ENCODE assay signal across 11 cellular contexts in the genomic region with DNA sequence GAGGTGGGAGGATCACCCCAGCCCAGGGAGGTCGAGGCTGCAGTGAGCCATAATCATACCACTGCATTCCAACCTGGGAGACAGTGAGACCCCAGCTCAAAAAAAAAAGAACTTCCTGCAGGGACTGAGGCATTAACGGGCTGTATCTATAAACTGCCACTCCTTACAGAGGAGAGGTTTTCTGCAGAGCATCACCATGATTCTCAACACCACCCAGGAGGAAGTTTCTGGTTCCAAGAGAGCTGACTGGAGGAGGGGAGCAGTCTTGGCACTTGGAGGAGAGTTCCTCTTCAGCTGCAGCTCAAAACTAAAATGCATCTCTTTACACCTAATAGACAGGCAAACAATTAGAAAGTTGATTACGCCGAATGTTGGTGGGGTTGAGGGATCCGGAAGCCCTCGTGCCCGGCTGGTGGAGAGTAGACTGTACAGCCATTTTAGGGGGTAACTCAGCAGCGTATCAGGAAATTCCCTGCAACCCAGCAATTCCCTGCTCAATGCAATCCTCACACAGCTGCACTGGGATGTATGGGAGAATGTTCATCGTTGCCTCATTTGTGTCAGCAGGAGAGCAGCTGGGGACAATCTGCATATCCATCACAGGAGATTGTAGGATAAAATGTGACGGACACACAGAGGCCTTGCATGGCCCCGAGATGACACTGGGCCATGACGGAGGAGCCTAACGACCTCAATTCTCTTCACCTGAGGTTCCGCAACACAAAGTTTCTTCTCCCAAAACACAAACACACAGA. TPM values are rescaled to one million over a fixed set of nuclear protein-coding genes. Genes with fewer than 3 reads are reported as not detected.
DNase-seq lines count a peak whose midpoint lies in the region; ATAC-seq and TF ChIP-seq lines count a peak whose summit lies in the region.
"Had no signal": no experiment of that assay in that cellular context is flagged by ENCODE, and none has a peak within 500 bp of the region (broad histone marks: within the 10 kb centered on the region; RNA-seq: fewer than 3 reads in every experiment).

No MANE protein-coding gene starts in this region.

- H4K5ac ChIP-seq in IMR-90 (ENCODE audit: low read depth, low read length), result peak overlapping the region; percentile 13; the same call in 1 of the 2 replicates

- H3K79me1 ChIP-seq in IMR-90 (ENCODE audit: low read depth in 1 of 2, low read length in 2 of 2), result peaks cover 0 to 78% of the 10 kb centered on the region in 2 experiments; a peak in 2 of 4 replicates

- H4K8ac ChIP-seq in IMR-90 (ENCODE audit: low read depth in 2 of 2, low read length in 2 of 2), result peak overlapping the region; percentile 1 to 61; a peak in 2 of 4 replicates

- no peak for TF ChIP-seq RAD21 in IMR-90 (IDR thresholded peaks at IDR 0.05; ENCODE audit: low read length)

- H4K91ac ChIP-seq in IMR-90 (ENCODE audit: insufficient read depth, low read depth, low read length), result peak overlapping the region; percentile 35

- in situ Hi-C loops in IMR-90 (cut with MboI; ENCODE audit: low sequenced_read_pairs) (no loop called here), mammary epithelial cell (cut with MboI; ENCODE audit: low sequenced_read_pairs in 2 of 2) (loop anchor here in 1 of 2 donors (10.0 kb wide), 1 partner anchor 152 kb away; no protein-coding TSS in a partner anchor)

- H3K27ac ChIP-seq in AG04450 (ENCODE audit: low read depth, low read length) (peak overlapping the region; percentile 90), IMR-90 (ENCODE audit: insufficient read depth, low read length) (peak overlapping the region; percentile 54), mammary epithelial cell (ENCODE audit: insufficient read depth, low read depth, low read length) (peak overlapping the region; percentile 46)
- H3K27ac ChIP-seq: foreskin keratinocyte had no signal

- dilution Hi-C loops in IMR-90 (cut with HindIII; ENCODE audit: low sequenced_read_pairs, unreplicated experiment) (no loop called here), mammary epithelial cell (cut with HindIII; ENCODE audit: low sequenced_read_pairs) (no loop called here)

- WGBS in IMR-90 (ENCODE audit: extremely low coverage in 2 of 2, insufficient read length in 1 of 2), 2 experiments, result 80% methylated on average over 1 of the region's 14 CpGs; no CpG with 5 or more reads in 1 of the 2 experiments
- 43% methylated on average over 13 of the region's 14 CpGs for WGBS in mammary epithelial cell (ENCODE audit: low coverage, missing lambda C conversion rate)

- H3K27me3 Mint-ChIP-seq in nephron progenitor cell (ENCODE audit: low read depth, poor library complexity), result peaks cover 6% of the 10 kb centered on the region
- no peaks in the 10 kb centered on the region for H3K27me3 Mint-ChIP-seq in activated CD8-positive, alpha-beta memory T cell treated with anti-CD3 and anti-CD28 coated beads, Interleukin-2, amount 10 ng/mL, durations not matched to agents 7 days and 5 days
- H3K27me3 Mint-ChIP-seq: activated CD8-positive, alpha-beta T cell treated with anti-CD3 and anti-CD28 coated beads for 36 hours had no signal

- H3K4ac ChIP-seq in IMR-90 (ENCODE audit: low read depth, low read length), result peak overlapping the region; percentile 75

- no peak for TF ChIP-seq POLR2A in IMR-90 (IDR thresholded peaks at IDR 0.05; ENCODE audit: low read depth, low read length)

- peak overlapping the region; percentile 72; the same call in 1 of the 2 replicates for H2AK5ac ChIP-seq in IMR-90 (ENCODE audit: low read depth, low read length)

- no peak overlapping the region for H3K4me3 Mint-ChIP-seq in nephron progenitor cell
- H3K4me3 Mint-ChIP-seq in activated CD8-positive, alpha-beta memory T cell treated with anti-CD3 and anti-CD28 coated beads, Interleukin-2, amount 10 ng/mL, durations not matched to agents 7 days and 5 days, result no peak overlapping the region
- H3K4me3 Mint-ChIP-seq: activated CD8-positive, alpha-beta T cell treated with anti-CD3 and anti-CD28 coated beads for 36 hours had no signal

- H3K4me1 ChIP-seq in IMR-90 (ENCODE audit: control insufficient read depth, insufficient read depth, low read length) (peaks cover 75% of the 10 kb centered on the region), mammary epithelial cell (ENCODE audit: insufficient read depth, low read length) (peaks cover 100% of the 10 kb centered on the region)

- H3K36me3 ChIP-seq in IMR-90 (ENCODE audit: control insufficient read depth, insufficient read depth, low read length), result peaks cover 27% of the 10 kb centered on the region
- H3K36me3 ChIP-seq in mammary epithelial cell (ENCODE audit: insufficient read depth, low read length), result no peaks in the 10 kb centered on the region

- no peaks in the 10 kb centered on the region for H3K36me3 Mint-ChIP-seq in nephron progenitor cell (ENCODE audit: low read depth)
- H3K36me3 Mint-ChIP-seq in activated CD8-positive, alpha-beta memory T cell treated with anti-CD3 and anti-CD28 coated beads, Interleukin-2, amount 10 ng/mL, durations not matched to agents 7 days and 5 days, result no peaks in the 10 kb centered on the region

- peaks cover 100% of the 10 kb centered on the region for H3K79me2 ChIP-seq in mammary epithelial cell (ENCODE audit: insufficient read depth, low read length)

- no peak for ATAC-seq in IMR-90 (ENCODE audit: low read depth)
- no peak for ATAC-seq in HG03439 (IDR thresholded peaks at IDR 0.05; ENCODE audit: unreplicated experiment)
- ATAC-seq in activated CD8-positive, alpha-beta memory T cell treated with anti-CD3 and anti-CD28 coated beads, Interleukin-2, amount 10 ng/mL, durations not matched to agents 7 days and 5 days, result no peak
- ATAC-seq in GM18517 (IDR thresholded peaks at IDR 0.05; ENCODE audit: unreplicated experiment), result no peak
- ATAC-seq: activated CD8-positive, alpha-beta T cell treated with anti-CD3 and anti-CD28 coated beads for 36 hours had no signal

- intact Hi-C loops in IMR-90 (cut with micrococcal nuclease) (no loop called here), mammary epithelial cell (cut with micrococcal nuclease) (loop anchor here (1.0 to 10.0 kb wide), 3 partner anchors 9 to 798 kb away; no protein-coding TSS in a partner anchor)

- H3K18ac ChIP-seq in IMR-90 (ENCODE audit: low read depth, low read length), result peak overlapping the region; percentile 25

- peak overlapping the region; percentile 33 for H3K9ac ChIP-seq in IMR-90 (ENCODE audit: low read depth, low read length)
- H3K9ac ChIP-seq in mammary epithelial cell (ENCODE audit: insufficient read depth, low read length), result no peak overlapping the region

- TF ChIP-seq CTCF in AG04450 (IDR thresholded peaks at IDR 0.05; ENCODE audit: low read depth, low read length) (no peak), IMR-90 (conservative IDR thresholded peaks at IDR 0.05; ENCODE audit: low read depth, low read length) (no peak), mammary epithelial cell (conservative IDR thresholded peaks at IDR 0.05 in 1 of 2, IDR thresholded peaks at IDR 0.05 in 1 of 2; ENCODE audit: extremely low read depth in 1 of 2, insufficient read depth in 1 of 2, low read depth in 1 of 2, low read length in 2 of 2) (no peak), nephron progenitor cell (IDR thresholded peaks at IDR 0.05) (no peak), GM10248 (IDR thresholded peaks at IDR 0.05; ENCODE audit: control extremely low read depth, extremely low read depth, low read depth, missing control alignments) (no peak)

- no TSS peak for BruUV-seq in IMR-90 (replicated peaks; lab: Mats Ljungman, UMichigan)
- BruUV-seq in mammary epithelial cell (replicated peaks; lab: Mats Ljungman, UMichigan), result no TSS peak

- DNase-seq in AG04450 (ENCODE audit: low read depth, low spot score) (no peak), IMR-90 (peak; percentile 48), mammary epithelial cell (no peak), nephron progenitor cell (no peak), GM10248 (ENCODE audit: extremely low spot score) (no peak)
- DNase-seq in activated CD8-positive, alpha-beta memory T cell treated with anti-CD3 and anti-CD28 coated beads, Interleukin-2, amount 10 ng/mL, durations not matched to agents 7 days and 5 days, result no peak
- DNase-seq: activated CD8-positive, alpha-beta T cell treated with anti-CD3 and anti-CD28 coated beads for 36 hours had no signal

- no peak overlapping the region for H2BK20ac ChIP-seq in IMR-90 (ENCODE audit: low read depth, low read length)

- peaks cover 100% of the 10 kb centered on the region for H4K20me1 ChIP-seq in IMR-90 (ENCODE audit: insufficient read depth, low read length)
- peaks cover 4% of the 10 kb centered on the region for H4K20me1 ChIP-seq in mammary epithelial cell (ENCODE audit: insufficient read depth, low read length)

- H3K27me3 ChIP-seq in AG04450 (ENCODE audit: control insufficient read depth, insufficient read depth, low read length) (no peaks in the 10 kb centered on the region), IMR-90 (ENCODE audit: control insufficient read depth, insufficient read depth, low read length) (no peaks in the 10 kb centered on the region), mammary epithelial cell (ENCODE audit: insufficient read depth, low read length) (no peaks in the 10 kb centered on the region)
- H3K27me3 ChIP-seq: foreskin keratinocyte had no signal

- H3K4me3 ChIP-seq in AG04450 (ENCODE audit: low read depth, low read length) (no peak overlapping the region), IMR-90 (ENCODE audit: insufficient read depth, low read depth, low read length) (no peak overlapping the region), mammary epithelial cell (replicated peaks in 1 of 3; ENCODE audit: insufficient read depth in 1 of 3, low read depth in 2 of 3, low read length in 3 of 3) (no peak overlapping the region)
- H3K4me3 ChIP-seq: lung had no signal

- peak overlapping the region; percentile 91 for H2BK5ac ChIP-seq in IMR-90 (ENCODE audit: low read depth, low read length, poor library complexity, severe bottlenecking)

- H3K9me3 ChIP-seq in AG04450 (ENCODE audit: control insufficient read depth, insufficient read depth, low read length) (no peaks in the 10 kb centered on the region), IMR-90 (ENCODE audit: control insufficient read depth, insufficient read depth, low read length) (no peaks in the 10 kb centered on the region), mammary epithelial cell (replicated peaks; ENCODE audit: insufficient read depth, low read length) (no peaks in the 10 kb centered on the region)

- peak overlapping the region; percentile 52 for H2BK120ac ChIP-seq in IMR-90 (ENCODE audit: low read depth, low read length)

- H2AK9ac ChIP-seq in IMR-90 (replicated peaks; ENCODE audit: low read depth, low read length, poor library complexity), result peak overlapping the region; percentile 21

- H2AFZ ChIP-seq in IMR-90 (replicated peaks; ENCODE audit: low read length, poor library complexity) (no peak overlapping the region), mammary epithelial cell (ENCODE audit: low read depth, low read length) (no peak overlapping the region)

- H3K14ac ChIP-seq in IMR-90 (replicated peaks; ENCODE audit: low read depth, low read length), result peak overlapping the region; percentile 68

- POLR2A ChIA-PET in AG04450 (lab: Yijun Ruan, JAX), result interaction anchor here (0.8 to 2.2 kb wide), 6 partner anchors 9 to 35 kb away, joined by 3 to 17 read pairs (median 3); no protein-coding TSS in a partner anchor
- POLR2A ChIA-PET in IMR-90 (lab: Charles Lee; ENCODE audit: unreplicated experiment), result no interaction called here
- POLR2A ChIA-PET in GM10248 (lab: Yijun Ruan, JAX), result no interaction called here

- H3K9me3 Mint-ChIP-seq in nephron progenitor cell, result no peaks in the 10 kb centered on the region
- no peaks in the 10 kb centered on the region for H3K9me3 Mint-ChIP-seq in activated CD8-positive, alpha-beta memory T cell treated with anti-CD3 and anti-CD28 coated beads, Interleukin-2, amount 10 ng/mL, durations not matched to agents 7 days and 5 days (ENCODE audit: low read depth)
- H3K9me3 Mint-ChIP-seq: activated CD8-positive, alpha-beta T cell treated with anti-CD3 and anti-CD28 coated beads for 36 hours had no signal

- H3K9me1 ChIP-seq in IMR-90 (ENCODE audit: insufficient read depth, low read length), result peaks cover 65% of the 10 kb centered on the region

- H3K27ac Mint-ChIP-seq in nephron progenitor cell, result peak overlapping the region; percentile 37
- no peak overlapping the region for H3K27ac Mint-ChIP-seq in activated CD8-positive, alpha-beta memory T cell treated with anti-CD3 and anti-CD28 coated beads, Interleukin-2, amount 10 ng/mL, durations not matched to agents 7 days and 5 days
- H3K27ac Mint-ChIP-seq: activated CD8-positive, alpha-beta T cell treated with anti-CD3 and anti-CD28 coated beads for 36 hours had no signal

- peak overlapping the region; percentile 6; the same call in 1 of the 2 replicates for H3K4me2 ChIP-seq in IMR-90 (ENCODE audit: low read depth, low read length)
- H3K4me2 ChIP-seq in mammary epithelial cell (ENCODE audit: insufficient read depth, low read depth, low read length), result peak overlapping the region; percentile 24

- H2BK15ac ChIP-seq in IMR-90 (ENCODE audit: low read depth, low read length), result no peak overlapping the region

- H3K56ac ChIP-seq in IMR-90 (ENCODE audit: extremely low read depth, insufficient read depth, low read length), result peak overlapping the region; percentile 25; the same call in 1 of the 2 replicates

- peaks cover 81% of the 10 kb centered on the region for H3K4me1 Mint-ChIP-seq in nephron progenitor cell
- no peaks in the 10 kb centered on the region for H3K4me1 Mint-ChIP-seq in activated CD8-positive, alpha-beta memory T cell treated with anti-CD3 and anti-CD28 coated beads, Interleukin-2, amount 10 ng/mL, durations not matched to agents 7 days and 5 days

- CTCF ChIA-PET in AG04450 (lab: Charles Lee), result interaction anchor here (0.5 to 2.0 kb wide), 6 partner anchors 11 to 205 kb away, joined by 3 to 7 read pairs (median 4); no protein-coding TSS in a partner anchor
- CTCF ChIA-PET in IMR-90 (lab: Yijun Ruan, JAX), result interaction anchor here (0.6 to 1.3 kb wide), 6 partner anchors 15 to 165 kb away, joined by 3 to 5 read pairs (median 4); no protein-coding TSS in a partner anchor
- CTCF ChIA-PET in mammary epithelial cell (lab: Charles Lee; ENCODE audit: low non-redundant PET), result interaction anchor here (0.6 kb wide), 1 partner anchor 987 kb away, joined by 3 read pairs; no protein-coding TSS in a partner anchor
- CTCF ChIA-PET in activated CD8-positive, alpha-beta memory T cell treated with anti-CD3 and anti-CD28 coated beads, Interleukin-2, amount 10 ng/mL, durations not matched to agents 7 days and 5 days (lab: Charles Lee), result no interaction called here
- CTCF ChIA-PET in GM10248 (lab: Yijun Ruan, JAX), result no interaction called here

- H3K23ac ChIP-seq in IMR-90 (ENCODE audit: low read depth, low read length), result peak overlapping the region; percentile 43; the same call in 1 of the 2 replicates

RNA-seq across cellular contexts. Expression of a gene that starts 36.6 kb away (rescaled TPM):
- polyA plus RNA-seq in AG04450 (2011; rRNA removed), result 641 and 751 TPM in 2 replicates
- polyA minus RNA-seq in AG04450 (2011; rRNA and poly(A)+ RNA removed), result 1,243 and 1,580 TPM in 2 replicates
- 648 and 684 TPM in 2 replicates for total RNA-seq in IMR-90 (2012; rRNA removed)
- 766 and 895 TPM in 2 replicates for polyA plus RNA-seq in IMR-90 (2012; rRNA removed)
- 676 and 750 TPM in 2 replicates for polyA plus RNA-seq in IMR-90 (2012; cell fraction: cytosol; rRNA removed)
- polyA plus RNA-seq in IMR-90 (2012; cell fraction: nucleus; rRNA removed; ENCODE audit: low replicate concordance), result 1,803 and 1,926 TPM in 2 replicates
- 1,000 to 10,000 TPM in 1 of 2 donors, 100 to 1,000 TPM in 1; 841 to 1,322 TPM for total RNA-seq in mammary epithelial cell
- polyA plus RNA-seq in mammary epithelial cell, result 813 TPM
- 1,325 TPM for polyA minus RNA-seq in mammary epithelial cell
- total RNA-seq in activated CD8-positive, alpha-beta memory T cell treated with anti-CD3 and anti-CD28 coated beads, Interleukin-2, amount 10 ng/mL, durations not matched to agents 7 days and 5 days, result 10 to 100 TPM; 26.8 to 56.0 TPM

Comparison
In these comparisons a context has a peak if more than half of its experiments do, and no peak if none do; other contexts are left out.
1. RNA of a gene that starts 36.6 kb away (total RNA-seq): 841 to 1,322 TPM in mammary epithelial cell and 648 to 684 TPM in IMR-90; 26.8 to 56.0 TPM in activated CD8-positive, alpha-beta memory T cell treated with anti-CD3 and anti-CD28 coated beads, Interleukin-2, amount 10 ng/mL, durations not matched to agents 7 days and 5 days; every median in the first group is over 10 times any median in the second.
2. CTCF ChIA-PET loops: an anchor here in AG04450 (0.5 to 2.0 kb wide), IMR-90 (0.6 to 1.3 kb wide) and mammary epithelial cell (0.6 kb wide); none called in activated CD8-positive, alpha-beta memory T cell treated with anti-CD3 and anti-CD28 coated beads, Interleukin-2, amount 10 ng/mL, durations not matched to agents 7 days and 5 days and GM10248.
3. Peak in every context shown above with its lines, with median percentiles within 50 percentile points of each other: H3K27ac ChIP-seq.